ENCODE assay signal across 24 cellular contexts in the genomic region with DNA sequence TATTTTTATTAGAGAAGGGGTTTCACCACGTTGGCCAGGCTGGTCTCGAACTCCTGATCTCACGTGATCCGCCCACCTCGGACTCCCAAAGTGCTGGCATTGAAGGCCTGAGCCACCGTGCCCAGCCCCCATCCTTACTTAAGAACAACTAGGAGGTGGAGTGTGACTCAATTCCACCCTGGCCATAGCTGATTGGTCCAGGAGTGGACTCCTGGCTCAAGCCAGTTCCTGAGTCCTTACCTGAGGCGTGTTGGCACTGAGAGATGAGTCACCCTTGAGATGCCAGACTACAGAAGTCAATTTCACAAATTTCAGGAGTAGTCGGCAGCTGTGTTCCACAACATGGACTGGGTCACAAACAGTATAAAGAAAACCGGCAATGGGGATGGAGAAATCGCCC.
DNase-seq lines count a peak whose midpoint lies in the region; ATAC-seq, FAIRE-seq and TF ChIP-seq lines count a peak whose summit lies in the region.
"Had no signal": no experiment of that assay in that cellular context is flagged by ENCODE, and none has a peak within 500 bp of the region (broad histone marks: within the 10 kb centered on the region; RNA-seq: fewer than 3 reads in every experiment).

No MANE protein-coding gene starts in this region.

- peaks cover 8% of the 10 kb centered on the region for H3K4me1 Mint-ChIP-seq in activated T-helper 17 cell treated with anti-CD3 and anti-CD28 coated beads, Interleukin-2, amount 50 U/mL, for 72 hours
- H3K4me1 Mint-ChIP-seq: immature natural killer cell had no signal

- no peaks in the 10 kb centered on the region for H3K9me3 Mint-ChIP-seq in activated T-helper 17 cell treated with anti-CD3 and anti-CD28 coated beads, Interleukin-2, amount 50 U/mL, for 72 hours
- H3K9me3 Mint-ChIP-seq: activated naive CD8-positive, alpha-beta T cell treated with anti-CD3 and anti-CD28 coated beads, Interleukin-2, amount 10 ng/mL, durations not matched to agents 7 days and 5 days; activated T-helper 1 cell treated with anti-CD3 and anti-CD28 coated beads, Interleukin-12 subunit alpha, Interleukin-12 subunit beta, Interleukin-2, Interleukin-4 antibody, amounts not matched to agents 30 ng/mL and 10 ng/mL and 1 ng/mL, durations not matched to agents 14 hours and 24 hours and 36 hours; HFFc6; immature natural killer cell had no signal

- H3K9me1 ChIP-seq in keratinocyte (ENCODE audit: control insufficient read depth, extremely low read depth, insufficient read depth, low read length): no peaks in the 10 kb centered on the region

- no peak overlapping the region for H3K4me3 ChIP-seq in right atrium auricular region
- no peak overlapping the region for H3K4me3 ChIP-seq in keratinocyte (ENCODE audit: control insufficient read depth in 2 of 3, extremely low read depth in 1 of 3, insufficient read depth in 2 of 3, low read depth in 1 of 3, low read length in 3 of 3)
- H3K4me3 ChIP-seq: BLaER1 treated with 17β-estradiol and CSF1 and Interleukin-3, amounts not matched to agents 10 nM and 100 nM; coronary artery; lung had no signal

- no peaks in the 10 kb centered on the region for H4K20me1 ChIP-seq in keratinocyte (ENCODE audit: control insufficient read depth, extremely low read depth, insufficient read depth, low read length)
- H4K20me1 ChIP-seq: BLaER1 treated with 17β-estradiol and CSF1 and Interleukin-3, amounts not matched to agents 10 nM and 100 nM had no signal

- H3K4me1 ChIP-seq in right atrium auricular region (no peaks in the 10 kb centered on the region), keratinocyte (ENCODE audit: control insufficient read depth, extremely low read depth, insufficient read depth, low read length) (peaks cover 20% of the 10 kb centered on the region)

- no peaks in the 10 kb centered on the region for H3K36me3 Mint-ChIP-seq in activated T-helper 17 cell treated with anti-CD3 and anti-CD28 coated beads, Interleukin-2, amount 50 U/mL, for 72 hours (ENCODE audit: low read depth)

- no peak overlapping the region for H3K4me2 ChIP-seq in keratinocyte (ENCODE audit: control insufficient read depth, extremely low read depth, insufficient read depth, low read depth, low read length)
- H3K4me2 ChIP-seq: BLaER1 treated with 17β-estradiol and CSF1 and Interleukin-3, amounts not matched to agents 10 nM and 100 nM had no signal

- no peaks in the 10 kb centered on the region for H3K27me3 Mint-ChIP-seq in activated T-helper 17 cell treated with anti-CD3 and anti-CD28 coated beads, Interleukin-2, amount 50 U/mL, for 72 hours

- no peak for TF ChIP-seq CTCF in right atrium auricular region (IDR thresholded peaks at IDR 0.05)
- TF ChIP-seq CTCF in keratinocyte (optimal IDR thresholded peaks at IDR 0.05 in 1 of 3, IDR thresholded peaks at IDR 0.05 in 1 of 3, conservative IDR thresholded peaks at IDR 0.05 in 1 of 3; ENCODE audit: extremely low read depth in 1 of 3, insufficient read depth in 2 of 3, low read length in 3 of 3): no peak

- H3K27ac ChIP-seq in right atrium auricular region: no peak overlapping the region
- H3K27ac ChIP-seq in keratinocyte (ENCODE audit: control insufficient read depth, insufficient read depth, low read length): no peak overlapping the region
- H3K27ac ChIP-seq: BLaER1 treated with 17β-estradiol and CSF1 and Interleukin-3, amounts not matched to agents 10 nM and 100 nM; brain microvascular endothelial cell; coronary artery; HL-60 had no signal

- dilution Hi-C loops in keratinocyte (cut with MboI; ENCODE audit: extremely low pct_ligation_motif_present, low sequenced_read_pairs): no loop called here

- H3K36me3 ChIP-seq in right atrium auricular region (no peaks in the 10 kb centered on the region), keratinocyte (ENCODE audit: control insufficient read depth in 2 of 2, extremely low read depth in 1 of 2, insufficient read depth in 2 of 2, low read length in 2 of 2) (no peaks in the 10 kb centered on the region)
- H3K36me3 ChIP-seq: BLaER1 treated with 17β-estradiol and CSF1 and Interleukin-3, amounts not matched to agents 10 nM and 100 nM; brain microvascular endothelial cell had no signal

- H3K9me3 ChIP-seq in right atrium auricular region (no peaks in the 10 kb centered on the region), keratinocyte (ENCODE audit: control insufficient read depth, low read depth, low read length) (no peaks in the 10 kb centered on the region)
- H3K9me3 ChIP-seq: BLaER1 treated with 17β-estradiol and CSF1 and Interleukin-3, amounts not matched to agents 10 nM and 100 nM had no signal

- DNase-seq in right atrium auricular region (ENCODE audit: low spot score) (peak; percentile 48), Right ventricle myocardium inferior (ENCODE audit: missing footprints) (no peak), keratinocyte (ENCODE audit: low read depth, low spot score) (peak; percentile 52), AG08395 (ENCODE audit: low spot score) (no peak), NCI-H524 (lab: John Stamatoyannopoulos, UW) (no peak)
- DNase-seq: activated naive CD8-positive, alpha-beta T cell treated with anti-CD3 and anti-CD28 coated beads, Interleukin-2, amount 10 ng/mL, durations not matched to agents 7 days and 5 days; immature natural killer cell; NCI-H1694; NCI-H774; occipital lobe; right cardiac atrium; stimulated activated CD8-positive, alpha-beta memory T cell treated with anti-CD3 and anti-CD28 coated beads, Interleukin-4, amount 100 ng/mL, for 48 hours had no signal

- H3K4me3 Mint-ChIP-seq in activated T-helper 17 cell treated with anti-CD3 and anti-CD28 coated beads, Interleukin-2, amount 50 U/mL, for 72 hours: no peak overlapping the region
- H3K4me3 Mint-ChIP-seq: activated naive CD8-positive, alpha-beta T cell treated with anti-CD3 and anti-CD28 coated beads, Interleukin-2, amount 10 ng/mL, durations not matched to agents 7 days and 5 days; activated T-helper 1 cell treated with anti-CD3 and anti-CD28 coated beads, Interleukin-12 subunit alpha, Interleukin-12 subunit beta, Interleukin-2, Interleukin-4 antibody, amounts not matched to agents 30 ng/mL and 10 ng/mL and 1 ng/mL, durations not matched to agents 14 hours and 24 hours and 36 hours; immature natural killer cell had no signal

- H3K9ac ChIP-seq in keratinocyte (ENCODE audit: control insufficient read depth, extremely low read depth, insufficient read depth, low read length): no peak overlapping the region
- H3K9ac ChIP-seq: BLaER1 treated with 17β-estradiol and CSF1 and Interleukin-3, amounts not matched to agents 10 nM and 100 nM had no signal

- no peaks in the 10 kb centered on the region for H3K79me2 ChIP-seq in keratinocyte (ENCODE audit: control insufficient read depth, insufficient read depth, low read length)

- H2AFZ ChIP-seq in keratinocyte (ENCODE audit: control insufficient read depth, low read length): no peak overlapping the region

- no peak for ATAC-seq in Right ventricle myocardium inferior
- ATAC-seq in activated T-helper 17 cell treated with anti-CD3 and anti-CD28 coated beads, Interleukin-2, amount 50 U/mL, for 72 hours (replicated peaks): no peak
- no peak for ATAC-seq in GM21528 (IDR thresholded peaks at IDR 0.05; ENCODE audit: low FRiP score, unreplicated experiment)
- no peak for ATAC-seq in GM19395 (IDR thresholded peaks at IDR 0.05; ENCODE audit: unreplicated experiment)
- ATAC-seq: Panc1, right cardiac atrium had no signal

- H3K27me3 ChIP-seq in right atrium auricular region (no peaks in the 10 kb centered on the region), keratinocyte (ENCODE audit: control insufficient read depth, extremely low read depth, insufficient read depth, low read length) (no peaks in the 10 kb centered on the region)
- H3K27me3 ChIP-seq: BLaER1 treated with 17β-estradiol and CSF1 and Interleukin-3, amounts not matched to agents 10 nM and 100 nM; brain microvascular endothelial cell had no signal

- intact Hi-C loops in Right ventricle myocardium inferior (cut with DNase I): no loop called here

- peak; percentile 74 for FAIRE-seq in keratinocyte (lab: Jason Lieb, UNC)
- FAIRE-seq: D721Med had no signal

- peak overlapping the region; percentile 27 for H3K27ac Mint-ChIP-seq in activated T-helper 17 cell treated with anti-CD3 and anti-CD28 coated beads, Interleukin-2, amount 50 U/mL, for 72 hours
- H3K27ac Mint-ChIP-seq: activated naive CD8-positive, alpha-beta T cell treated with anti-CD3 and anti-CD28 coated beads, Interleukin-2, amount 10 ng/mL, durations not matched to agents 7 days and 5 days; activated T-helper 1 cell treated with anti-CD3 and anti-CD28 coated beads, Interleukin-12 subunit alpha, Interleukin-12 subunit beta, Interleukin-2, Interleukin-4 antibody, amounts not matched to agents 30 ng/mL and 10 ng/mL and 1 ng/mL, durations not matched to agents 14 hours and 24 hours and 36 hours; immature natural killer cell had no signal

Comparison
In these comparisons a context has a peak if more than half of its experiments do, and no peak if none do; other contexts are left out.
1. DNase-seq: peak in right atrium auricular region (single experiment) and keratinocyte (single experiment); none in Right ventricle myocardium inferior (single experiment), AG08395 (single experiment) and NCI-H524 (0 of 2).